7 cellular contexts compared by ENCODE assay signal in genomic region chr2:106107509-106108131, GRCh38.
DNase-seq lines count a peak whose midpoint lies in the region; ATAC-seq and TF ChIP-seq lines count a peak whose summit lies in the region.

No MANE protein-coding gene starts in this region.

- TF ChIP-seq POLR2A in gastrocnemius medialis (IDR thresholded peaks at IDR 0.05): no peak

- no peak overlapping the region for H3K4me3 ChIP-seq in gastrocnemius medialis

- H3K27me3 ChIP-seq in gastrocnemius medialis: no peaks in the 10 kb centered on the region

- intact Hi-C loops in gastrocnemius medialis (cut with DNase I; ENCODE audit: low total_unique reads): loop anchor here (10.0 kb wide), 1 partner anchor 367 kb away; no protein-coding TSS in a partner anchor

- peak in 1 of 5 experiments; percentile 41 for TF ChIP-seq CTCF in gastrocnemius medialis (IDR thresholded peaks at IDR 0.05 in 4 of 5, conservative IDR thresholded peaks at IDR 0.05 in 1 of 5)

- peak overlapping the region in 1 of 4 donors; percentile 63 for H3K27ac ChIP-seq in gastrocnemius medialis

- in situ Hi-C loops in gastrocnemius medialis (cut with MboI; ENCODE audit: low sequenced_read_pairs in 4 of 4): loop anchor here in 3 of 4 donors (5.0 to 25.0 kb wide), 3 partner anchors 355 to 437 kb away; partner anchors contain the start of gene RGPD3 (in 1 of the 3)
- in situ Hi-C loops in KBM-7 (cut with MboI; ENCODE audit: low pct_unique_long_range_greater_than_20kb, low sequenced_read_pairs): no loop called here

- peak; percentile 53 for DNase-seq in activated CD8-positive, alpha-beta memory T cell treated with anti-CD3 and anti-CD28 coated beads, Interleukin-2, amount 50 U/mL, for 4 hours
- DNase-seq in gastrocnemius medialis: peak in 1 of 2 donors; percentile 41
- no peak for DNase-seq in KBM-7
- no peak for DNase-seq in KG1 (lab: John Stamatoyannopoulos, UW)
- DNase-seq in anterior cingulate cortex (lab: John Stamatoyannopoulos, UW): no peak

- peak; percentile 70 for ATAC-seq in GM18870 (IDR thresholded peaks at IDR 0.05; ENCODE audit: unreplicated experiment)
- peak; percentile 68 for ATAC-seq in HG02885 (IDR thresholded peaks at IDR 0.05; ENCODE audit: poor library complexity, unreplicated experiment)
- ATAC-seq in gastrocnemius medialis: peak; percentile 86

- H3K4me1 ChIP-seq in gastrocnemius medialis: peaks cover 6 to 10% of the 10 kb centered on the region in 2 donors

- peaks cover 0 to 16% of the 10 kb centered on the region in 2 donors for H3K36me3 ChIP-seq in gastrocnemius medialis

- H3K9me3 ChIP-seq in gastrocnemius medialis: no peaks in the 10 kb centered on the region
